In genomic region chr14:70358631-70359030, GRCh38 we compare ENCODE assay signal across 8 cellular contexts. TPM values are rescaled to one million over a fixed set of nuclear protein-coding genes. Genes with fewer than 3 reads are reported as not detected.
DNase-seq lines count a peak whose midpoint lies in the region; ATAC-seq and TF ChIP-seq lines count a peak whose summit lies in the region.

No MANE protein-coding gene starts in this region.

- peak; percentile 29 for ATAC-seq in PC-3
- ATAC-seq in HG02678 (IDR thresholded peaks at IDR 0.05; ENCODE audit: unreplicated experiment): no peak

- H3K27ac ChIP-seq in PC-3 (ENCODE audit: low read length): no peak overlapping the region
- H3K27ac ChIP-seq in ovary: no peak overlapping the region

- H3K79me2 ChIP-seq in PC-3 (ENCODE audit: low read length): peaks cover 58% of the 10 kb centered on the region

- POLR2A ChIA-PET in PC-3 (lab: Charles Lee; ENCODE audit: unreplicated experiment): interaction anchor here (0.6 kb wide), 1 partner anchor 21 kb away, joined by 5 read pairs; no protein-coding TSS in a partner anchor

- 16 to 25% (median 17%) methylated on average over 5 of the region's 5 CpGs for WGBS in ovary, 3 donors

- peak; percentile 29 for DNase-seq in D341Med (ENCODE audit: low spot score)
- DNase-seq in PC-3: peak; percentile 32
- no peak for DNase-seq in epithelial cell of proximal tubule (ENCODE audit: low read depth)
- no peak for DNase-seq in ovary
- no peak for DNase-seq in amygdala (lab: John Stamatoyannopoulos, UW)
- no peak for DNase-seq in NCI-H748 treated with DMSO at 0.1 percent for 48 hours (lab: John Stamatoyannopoulos, UW)
- no peak for DNase-seq in central memory CD4-positive, alpha-beta T cell

- H4K20me1 ChIP-seq in PC-3 (ENCODE audit: low read length): peaks cover 46% of the 10 kb centered on the region

- H3K36me3 ChIP-seq in PC-3 (ENCODE audit: low read depth, low read length) (no peaks in the 10 kb centered on the region), ovary (no peaks in the 10 kb centered on the region)

- no peaks in the 10 kb centered on the region for H3K9me3 ChIP-seq in PC-3 (ENCODE audit: low read length)
- no peaks in the 10 kb centered on the region for H3K9me3 ChIP-seq in ovary

- H3K9me2 ChIP-seq in PC-3 (replicated peaks; ENCODE audit: low read length): no peaks in the 10 kb centered on the region

- TF ChIP-seq CTCF in PC-3 (conservative IDR thresholded peaks at IDR 0.05; ENCODE audit: low read depth, low read length) (no peak), epithelial cell of proximal tubule (conservative IDR thresholded peaks at IDR 0.05; ENCODE audit: low read depth, low read length) (no peak), ovary (IDR thresholded peaks at IDR 0.05) (no peak)

- intact Hi-C loops in PC-3 (cut with micrococcal nuclease): loop anchor here (1.0 to 2.0 kb wide), 6 partner anchors 59 to 591 kb away; partner anchors contain the start of genes MAP3K9, SRSF5 and SYNJ2BP
- intact Hi-C loops in ovary (cut with DNase I): no loop called here

- H3K9ac ChIP-seq in PC-3 (ENCODE audit: low read length): peak overlapping the region; percentile 90

- BruUV-seq in PC-3 (replicated peaks; lab: Mats Ljungman, UMichigan): no TSS peak

- H3K4me1 ChIP-seq in PC-3 (ENCODE audit: insufficient read depth, low read length) (peaks cover 19% of the 10 kb centered on the region), ovary (ENCODE audit: insufficient read depth) (peaks cover 3% of the 10 kb centered on the region)

- CTCF ChIA-PET in PC-3 (lab: Charles Lee): interaction anchor here (0.6 to 0.7 kb wide), 4 partner anchors 27 to 266 kb away, joined by 3 to 6 read pairs (median 4); no protein-coding TSS in a partner anchor

- no peaks in the 10 kb centered on the region for H3F3A ChIP-seq in PC-3 (ENCODE audit: low read length, unreplicated experiment)

- no peak for TF ChIP-seq POLR2A in ovary (IDR thresholded peaks at IDR 0.05)

- H3K4me2 ChIP-seq in PC-3 (ENCODE audit: low read length): peak overlapping the region; percentile 83

- H2AFZ ChIP-seq in PC-3 (ENCODE audit: low read length): peak overlapping the region; percentile 99

- H3K4me3 ChIP-seq in PC-3 (ENCODE audit: low read length) (peak overlapping the region; percentile 88), epithelial cell of proximal tubule (ENCODE audit: low read depth, low read length) (peak overlapping the region; percentile 77), ovary (peak overlapping the region; percentile 73)

- no peak for TF ChIP-seq EP300 in ovary (IDR thresholded peaks at IDR 0.05)

- H3K27me3 ChIP-seq in PC-3 (ENCODE audit: low read length) (no peaks in the 10 kb centered on the region), ovary (no peaks in the 10 kb centered on the region)

RNA-seq across cellular contexts. Expression of gene COX16, which starts 0.9 kb away (rescaled TPM):
- 54.1 and 60.1 TPM in 2 replicates for total RNA-seq in PC-3 (2014; rRNA removed)
- 39.8 and 41.8 TPM in 2 replicates for total RNA-seq in epithelial cell of proximal tubule
- total RNA-seq in ovary: 10 to 100 TPM; 18.7 to 46.3 (median 27.8) TPM
- polyA plus RNA-seq in ovary: 10 to 100 TPM; 35.4 to 38.8 TPM

RNA-seq across cellular contexts. Expression of gene SYNJ2BP, which starts 58.3 kb away (rescaled TPM):
- total RNA-seq in PC-3 (2014; rRNA removed) (13.1 and 16.4 TPM in 2 replicates), epithelial cell of proximal tubule (10.7 and 13.1 TPM in 2 replicates), ovary (10 to 100 TPM in 6 of 7 donors, 1 to 10 TPM in 1; 7.9 to 24.3 (median 20.6) TPM)
- 10 to 100 TPM in 1 of 2 donors, 1 to 10 TPM in 1; 9.0 to 31.7 TPM for polyA plus RNA-seq in ovary

Comparison
In these comparisons a context has a peak if more than half of its experiments do, and no peak if none do; other contexts are left out.
1. DNase-seq: peak in D341Med (single experiment) and PC-3 (single experiment); none in epithelial cell of proximal tubule (single experiment), ovary (0 of 5), amygdala (0 of 56), NCI-H748 treated with DMSO at 0.1 percent for 48 hours (single experiment) and central memory CD4-positive, alpha-beta T cell (single experiment).
2. Peak in every context shown above with its lines, with median percentiles within 50 percentile points of each other: H3K4me3 ChIP-seq.